In genomic region chr15:44633603-44634002, GRCh38 we compare ENCODE assay signal across 12 cellular contexts. TPM values are rescaled to one million over a fixed set of nuclear protein-coding genes. Genes with fewer than 3 reads are reported as not detected.
DNase-seq lines count a peak whose midpoint lies in the region; ATAC-seq and TF ChIP-seq lines count a peak whose summit lies in the region.
"Had no signal": no experiment of that assay in that cellular context is flagged by ENCODE, and none has a peak within 500 bp of the region (broad histone marks: within the 10 kb centered on the region; RNA-seq: fewer than 3 reads in every experiment).

No MANE protein-coding gene starts in this region.

- no peaks in the 10 kb centered on the region for H3K9me3 Mint-ChIP-seq in activated naive CD8-positive, alpha-beta T cell (ENCODE audit: low read depth)
- H3K9me3 Mint-ChIP-seq: dendritic cell treated with granulocyte-macrophage colony-stimulating factor and Interleukin-4, amounts not matched to agents 40 ng/mL and 50 ng/mL, for 4 days had no signal

- peak overlapping the region; percentile 59 for H3K4me3 Mint-ChIP-seq in activated naive CD8-positive, alpha-beta T cell
- H3K4me3 Mint-ChIP-seq: dendritic cell treated with granulocyte-macrophage colony-stimulating factor and Interleukin-4, amounts not matched to agents 40 ng/mL and 50 ng/mL, for 4 days had no signal

- H3K4me1 Mint-ChIP-seq in activated naive CD8-positive, alpha-beta T cell (ENCODE audit: low read depth), result peaks cover 22% of the 10 kb centered on the region

- H3K36me3 Mint-ChIP-seq in activated naive CD8-positive, alpha-beta T cell, result peaks cover 15% of the 10 kb centered on the region

- ATAC-seq in HG02852 (IDR thresholded peaks at IDR 0.05; ENCODE audit: unreplicated experiment) (no peak), HG02798 (IDR thresholded peaks at IDR 0.05; ENCODE audit: poor library complexity, unreplicated experiment) (no peak), HG03025 (IDR thresholded peaks at IDR 0.05; ENCODE audit: low FRiP score, unreplicated experiment) (no peak), GM19395 (IDR thresholded peaks at IDR 0.05; ENCODE audit: unreplicated experiment) (no peak)

- peak overlapping the region; percentile 92 for H3K27ac Mint-ChIP-seq in activated naive CD8-positive, alpha-beta T cell
- H3K27ac Mint-ChIP-seq: dendritic cell treated with granulocyte-macrophage colony-stimulating factor and Interleukin-4, amounts not matched to agents 40 ng/mL and 50 ng/mL, for 4 days had no signal

- no peaks in the 10 kb centered on the region for H3K27me3 Mint-ChIP-seq in activated naive CD8-positive, alpha-beta T cell
- H3K27me3 Mint-ChIP-seq: dendritic cell treated with granulocyte-macrophage colony-stimulating factor and Interleukin-4, amounts not matched to agents 40 ng/mL and 50 ng/mL, for 4 days had no signal

- DNase-seq in AML-193 (lab: John Stamatoyannopoulos, UW) (peak; percentile 21 to 38), HS-5 (ENCODE audit: low read depth) (peak; percentile 19), fibroblast of villous mesenchyme (ENCODE audit: low read depth) (peak; percentile 59)
- DNase-seq: DMS 273 treated with DMSO at 0.1 percent for 48 hours, NCI-H345 had no signal

- no peak for TF ChIP-seq CTCF in fibroblast of villous mesenchyme (IDR thresholded peaks at IDR 0.05; ENCODE audit: insufficient read depth, low read depth, low read length)

- no peak overlapping the region for H3K4me3 ChIP-seq in fibroblast of villous mesenchyme (ENCODE audit: low read depth, low read length)
- H3K4me3 ChIP-seq: SK-N-MC had no signal

RNA-seq across cellular contexts. Expression of gene SPG11, which starts 29.9 kb away (rescaled TPM):
- total RNA-seq in fibroblast of villous mesenchyme, result 75.4 and 80.7 TPM in 2 replicates
